Comparison of ENCODE assay signal across 8 cellular contexts in the genomic region with DNA sequence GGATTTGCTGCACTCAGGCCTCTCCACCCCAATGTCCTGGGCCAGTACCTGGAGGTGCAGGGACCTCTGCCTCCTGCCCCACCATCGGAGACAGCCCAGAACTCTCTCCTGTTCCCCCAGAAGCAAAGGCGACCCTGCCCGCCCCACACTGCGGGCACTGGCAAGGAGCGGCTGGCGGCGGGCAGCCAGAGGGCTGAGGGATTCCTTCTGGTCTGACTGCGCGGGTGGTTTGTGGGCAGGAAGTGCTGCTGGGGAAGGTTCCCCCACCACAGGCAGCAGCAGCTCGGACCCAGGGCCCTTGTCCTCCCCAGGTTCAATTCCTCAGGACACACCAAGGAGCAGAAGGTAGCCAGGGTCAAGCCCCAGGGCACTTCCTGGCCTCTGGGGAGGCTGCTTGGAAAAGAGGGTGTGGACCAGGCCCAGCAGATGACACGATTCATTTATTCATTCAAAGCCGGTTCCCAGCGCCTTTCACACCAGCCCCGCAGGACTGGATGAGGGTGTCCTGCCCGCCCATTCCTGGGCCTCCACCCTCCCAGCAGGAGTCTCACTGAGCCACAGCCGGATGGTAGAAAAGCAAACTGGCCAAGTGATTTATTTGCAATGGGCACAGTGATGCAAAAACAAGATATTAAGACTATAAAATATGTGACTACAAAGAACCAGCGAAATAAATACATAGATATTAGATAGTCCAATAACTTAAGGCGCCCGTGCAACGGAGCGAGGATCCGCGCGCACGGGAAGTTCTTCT. TPM values are rescaled to one million over a fixed set of nuclear protein-coding genes. Genes with fewer than 3 reads are reported as not detected.
A peak's percentile ranks its signal among the peaks of the same experiment; 100 is the strongest.
DNase-seq lines count a peak whose midpoint lies in the region; ATAC-seq, FAIRE-seq and TF ChIP-seq lines count a peak whose summit lies in the region.

No MANE protein-coding gene starts in this region.

- no peak for DNase-seq in stimulated activated naive CD8-positive, alpha-beta T cell treated with anti-CD3 and anti-CD28 coated beads, Interleukin-15, Interleukin-2, amounts not matched to agents 100 U/mL and 50 U/mL, for 24 hours
- no peak for DNase-seq in astrocyte (ENCODE audit: low read depth)
- DNase-seq in transverse colon = peak; percentile 64
- no peak for DNase-seq in stimulated activated CD4-positive, alpha-beta T cell treated with anti-CD3 and anti-CD28 coated beads, Interleukin-1b, Interleukin-23, amount 100 ng/mL, for 48 hours
- DNase-seq in omental fat pad (ENCODE audit: low spot score) = no peak
- no peak for DNase-seq in inferior parietal cortex (ENCODE audit: extremely low spot score)

- peak overlapping the region; percentile 73 for H3K4me3 Mint-ChIP-seq in stimulated activated naive CD8-positive, alpha-beta T cell treated with anti-CD3 and anti-CD28 coated beads, Interleukin-15, Interleukin-2, amounts not matched to agents 100 ng/mL and 50 ng/mL, for 24 hours
- H3K4me3 Mint-ChIP-seq in astrocyte (ENCODE audit: unreplicated experiment) = peak overlapping the region; percentile 94

- H3K4me3 ChIP-seq in astrocyte (ENCODE audit: insufficient read depth, low read depth, low read length) (peak overlapping the region; percentile 75), iPS-20b (ENCODE audit: low read length) (peak overlapping the region; percentile 62), transverse colon (peak overlapping the region; percentile 40 to 69 (median 52))

- no peak for FAIRE-seq in astrocyte (lab: Jason Lieb, UNC)

- WGBS in transverse colon (ENCODE audit: low coverage in 1 of 2), 2 donors = 34% methylated on average over 25 of the region's 25 CpGs; no CpG with 5 or more reads in 1 of the 2 donors

- H3K4me1 Mint-ChIP-seq in stimulated activated naive CD8-positive, alpha-beta T cell treated with anti-CD3 and anti-CD28 coated beads, Interleukin-15, Interleukin-2, amounts not matched to agents 100 ng/mL and 50 ng/mL, for 24 hours (ENCODE audit: low read depth) = peaks cover 26% of the 10 kb centered on the region
- H3K4me1 Mint-ChIP-seq in astrocyte (ENCODE audit: low read depth, unreplicated experiment) = peaks cover 12% of the 10 kb centered on the region

- peaks cover 19% of the 10 kb centered on the region for H3K27me3 Mint-ChIP-seq in stimulated activated naive CD8-positive, alpha-beta T cell treated with anti-CD3 and anti-CD28 coated beads, Interleukin-15, Interleukin-2, amounts not matched to agents 100 ng/mL and 50 ng/mL, for 24 hours
- H3K27me3 Mint-ChIP-seq in astrocyte (ENCODE audit: low read depth, unreplicated experiment) = no peaks in the 10 kb centered on the region

- H3K27me3 ChIP-seq in astrocyte (ENCODE audit: insufficient read depth, low read length) (no peaks in the 10 kb centered on the region), iPS-20b (ENCODE audit: insufficient read depth, low read length) (peaks cover 57% of the 10 kb centered on the region), transverse colon (no peaks in the 10 kb centered on the region)

- no peak for TF ChIP-seq EP300 in transverse colon (IDR thresholded peaks at IDR 0.05; ENCODE audit: low read depth)

- H3K79me2 ChIP-seq in astrocyte (ENCODE audit: insufficient read depth, low read length) = peaks cover 37% of the 10 kb centered on the region

- in situ Hi-C loops in transverse colon (cut with MboI; ENCODE audit: low pct_ligation_motif_present in 1 of 4, low pct_unique_long_range_greater_than_20kb in 1 of 4, low sequenced_read_pairs in 3 of 4) = no loop called here

- no peak overlapping the region for H3K27ac Mint-ChIP-seq in stimulated activated naive CD8-positive, alpha-beta T cell treated with anti-CD3 and anti-CD28 coated beads, Interleukin-15, Interleukin-2, amounts not matched to agents 100 ng/mL and 50 ng/mL, for 24 hours
- peak overlapping the region; percentile 94 for H3K27ac Mint-ChIP-seq in astrocyte (ENCODE audit: unreplicated experiment)

- intact Hi-C loops in transverse colon (cut with DNase I; ENCODE audit: low total_unique reads) = no loop called here

- no peaks in the 10 kb centered on the region for H3K9me3 ChIP-seq in astrocyte (ENCODE audit: insufficient read depth, low read depth, low read length)
- no peaks in the 10 kb centered on the region for H3K9me3 ChIP-seq in iPS-20b (ENCODE audit: insufficient read depth, low read depth, low read length)
- H3K9me3 ChIP-seq in transverse colon = no peaks in the 10 kb centered on the region

- TF ChIP-seq POLR2A in transverse colon (IDR thresholded peaks at IDR 0.05) = no peak

- H3K9ac ChIP-seq in astrocyte (ENCODE audit: low read length) (peak overlapping the region; percentile 80), iPS-20b (ENCODE audit: low read depth, low read length) (no peak overlapping the region)

- no peaks in the 10 kb centered on the region for H3K36me3 Mint-ChIP-seq in stimulated activated naive CD8-positive, alpha-beta T cell treated with anti-CD3 and anti-CD28 coated beads, Interleukin-15, Interleukin-2, amounts not matched to agents 100 ng/mL and 50 ng/mL, for 24 hours (ENCODE audit: low read depth)
- no peaks in the 10 kb centered on the region for H3K36me3 Mint-ChIP-seq in astrocyte (ENCODE audit: low read depth, unreplicated experiment)

- TF ChIP-seq CTCF in astrocyte (IDR thresholded peaks at IDR 0.05; ENCODE audit: insufficient read depth, low read depth, low read length) (no peak), transverse colon (IDR thresholded peaks at IDR 0.05) (no peak), omental fat pad (IDR thresholded peaks at IDR 0.05) (no peak)

- H4K20me1 ChIP-seq in astrocyte (ENCODE audit: insufficient read depth, low read length) = peaks cover 42% of the 10 kb centered on the region

- H3K4me1 ChIP-seq in astrocyte (ENCODE audit: insufficient read depth, low read length) (peaks cover 37% of the 10 kb centered on the region), iPS-20b (ENCODE audit: insufficient read depth, low read length) (0 out of 2 replicates have a peak, but pooled peaks cover 4% of the 10 kb centered on the region), transverse colon (peaks cover 16 to 52% (median 46%) of the 10 kb centered on the region in 4 donors)

- H2AFZ ChIP-seq in astrocyte (ENCODE audit: low read depth, low read length) = no peak overlapping the region

- H3K36me3 ChIP-seq in astrocyte (ENCODE audit: insufficient read depth, low read length) (no peaks in the 10 kb centered on the region), iPS-20b (ENCODE audit: insufficient read depth, low read depth, low read length) (no peaks in the 10 kb centered on the region), transverse colon (no peaks in the 10 kb centered on the region)

- H3K9me3 Mint-ChIP-seq in stimulated activated naive CD8-positive, alpha-beta T cell treated with anti-CD3 and anti-CD28 coated beads, Interleukin-15, Interleukin-2, amounts not matched to agents 100 ng/mL and 50 ng/mL, for 24 hours = no peaks in the 10 kb centered on the region
- H3K9me3 Mint-ChIP-seq in astrocyte (ENCODE audit: unreplicated experiment) = no peaks in the 10 kb centered on the region

- H3K4me2 ChIP-seq in astrocyte (ENCODE audit: low read length) = peak overlapping the region; percentile 97

- H3K27ac ChIP-seq in astrocyte (ENCODE audit: low read depth, low read length) = peak overlapping the region; percentile 78
- no peak overlapping the region for H3K27ac ChIP-seq in iPS-20b (ENCODE audit: low read length)
- H3K27ac ChIP-seq in transverse colon = peak overlapping the region; percentile 82 to 90 (median 84)

- no peak for ATAC-seq in stimulated activated naive CD8-positive, alpha-beta T cell treated with anti-CD3 and anti-CD28 coated beads, Interleukin-15, Interleukin-2, amounts not matched to agents 100 U/mL and 50 U/mL, for 24 hours
- no peak for ATAC-seq in omental fat pad (ENCODE audit: low FRiP score)

RNA-seq across cellular contexts. Expression of gene PHLDA2, which starts 1.2 kb away (rescaled TPM):
- total RNA-seq in astrocyte (78.8 and 80.8 TPM in 2 replicates), transverse colon (10 to 100 TPM in 1 of 4 donors, 1 to 10 TPM in 1, not detected in 2; 8.2 to 16.2 TPM), omental fat pad (10 to 100 TPM in 1 of 4 donors, 1 to 10 TPM in 2, not detected in 1; 3.8 to 10.2 (median 7.1) TPM)

RNA-seq across cellular contexts. Expression of gene CDKN1C, which starts 42.5 kb away (rescaled TPM):
- total RNA-seq in astrocyte = 3.8 and 7.5 TPM in 2 replicates
- total RNA-seq in transverse colon = 10 to 100 TPM; 12.4 to 40.0 (median 27.7) TPM
- total RNA-seq in omental fat pad = 100 to 1,000 TPM; 111 to 314 (median 138) TPM
